8 cellular contexts compared by ENCODE assay signal in the genomic region with DNA sequence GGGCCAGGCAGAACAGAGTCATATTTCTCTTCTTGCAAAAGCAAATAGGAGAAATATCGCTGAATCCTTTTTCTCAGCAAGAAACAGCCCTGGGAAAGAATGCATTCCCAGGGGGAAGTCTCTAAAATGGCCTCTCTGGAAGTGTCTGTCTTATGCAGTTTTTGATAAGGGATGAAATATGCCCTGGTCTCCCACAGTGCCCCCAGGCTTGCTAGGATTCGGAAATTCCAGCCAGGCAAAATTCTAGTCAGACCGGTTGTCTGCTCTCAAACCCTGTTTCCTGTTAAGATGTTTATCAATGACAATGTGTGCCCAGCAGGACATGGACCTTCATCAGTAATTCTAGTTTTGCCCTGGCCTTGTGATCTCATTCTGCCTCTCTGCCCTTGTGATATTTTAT.
DNase-seq lines count a peak whose midpoint lies in the region; FAIRE-seq and TF ChIP-seq lines count a peak whose summit lies in the region.
"Not testable (repeated sequence)": the region's sequence is repeated elsewhere in the genome, so short reads cannot be mapped to it uniquely, and the experiment has no call there.

No MANE protein-coding gene starts in this region.

- H3K4me2 ChIP-seq in H9 (ENCODE audit: insufficient read depth, insufficient read length, low read length); H1 (ENCODE audit: insufficient read depth in 1 of 2, low read depth in 2 of 2, low read length in 2 of 2); mesendoderm (ENCODE audit: low read length): not testable (repeated sequence)

- TF ChIP-seq CTCF in Calu3 (IDR thresholded peaks at IDR 0.05; ENCODE audit: unreplicated experiment); H9 (conservative IDR thresholded peaks at IDR 0.05); LNCaP clone FGC (IDR thresholded peaks at IDR 0.05; ENCODE audit: control insufficient read depth, extremely low read depth, insufficient read depth); H1 (IDR thresholded peaks at IDR 0.05; ENCODE audit: control extremely low read depth in 1 of 3, insufficient read depth in 1 of 3, low read depth in 1 of 3, low read length in 3 of 3); progenitor cell of endocrine pancreas (IDR thresholded peaks at IDR 0.05; ENCODE audit: unreplicated experiment): not testable (repeated sequence)

- DNase-seq in Calu3, result peak; percentile 34
- peak; percentile 65 for DNase-seq in ELF-1 (ENCODE audit: low read depth, low spot score)
- not testable (repeated sequence) for DNase-seq in H9; H1 (ENCODE audit: low read depth in 1 of 2, low spot score in 2 of 2); progenitor cell of endocrine pancreas (ENCODE audit: low spot score, unreplicated experiment)
- peak; percentile 14 for DNase-seq in LNCaP clone FGC (ENCODE audit: low read depth)
- peak; percentile 92 for DNase-seq in SK-N-DZ (ENCODE audit: low spot score)
- DNase-seq in mesendoderm, result peak; percentile 35

- not testable (repeated sequence) for H3K27me3 ChIP-seq in H9 (ENCODE audit: insufficient read depth, low read length); H1 (replicated peaks in 1 of 4; ENCODE audit: control insufficient read depth in 3 of 4, extremely low read depth in 1 of 4, insufficient read depth in 3 of 4, low read length in 3 of 4); mesendoderm (ENCODE audit: insufficient read depth, low read length, poor library complexity)

- not testable (repeated sequence) for H3K27ac ChIP-seq in H9 (ENCODE audit: insufficient read length, low read depth, low read length); H1 (ENCODE audit: low read depth, low read length); mesendoderm (ENCODE audit: low read depth, low read length)

- H3T11ph ChIP-seq in H9 (ENCODE audit: low read length), result not testable (repeated sequence)

- peak in 1 of 2 experiments; percentile 85; a peak in 1 of 3 replicates for TF ChIP-seq EP300 in H1 (IDR thresholded peaks at IDR 0.05; ENCODE audit: borderline replicate concordance in 1 of 2, low read depth in 2 of 2, low read length in 2 of 2)

- not testable (repeated sequence) for H3K79me1 ChIP-seq in H9 (ENCODE audit: insufficient read depth, low read depth, low read length, poor library complexity, severe bottlenecking); H1 (ENCODE audit: low read depth, low read length); mesendoderm (ENCODE audit: low read length)

- H4K20me1 ChIP-seq in H9 (ENCODE audit: control insufficient read depth, insufficient read depth, insufficient read length); H1 (replicated peaks in 1 of 2; ENCODE audit: control insufficient read depth in 1 of 2, insufficient read depth in 2 of 2, low read length in 2 of 2): not testable (repeated sequence)

- intact Hi-C loops in Calu3 (cut with micrococcal nuclease; ENCODE audit: unreplicated experiment), result not testable (repeated sequence)

- not testable (repeated sequence) for H3K4me3 Mint-ChIP-seq in Calu3 (ENCODE audit: low read depth, unreplicated experiment); H9; progenitor cell of endocrine pancreas (ENCODE audit: low read depth)

- not testable (repeated sequence) for H3K4me1 ChIP-seq in H9 (ENCODE audit: insufficient read depth, low read length); H1 (replicated peaks in 1 of 4; ENCODE audit: control insufficient read depth in 3 of 4, insufficient read depth in 4 of 4, low read length in 3 of 4); mesendoderm (ENCODE audit: control insufficient read depth, low read depth, low read length)

- H3K27ac Mint-ChIP-seq in Calu3 (ENCODE audit: unreplicated experiment), result not testable (repeated sequence)
- H3K27ac Mint-ChIP-seq in H9 (peak overlapping the region; percentile 14 to 23 (median 17); a peak in 3 of 7 replicates), progenitor cell of endocrine pancreas (peak overlapping the region; percentile 48)

- H2BK120ac ChIP-seq in H9 (ENCODE audit: low read depth, low read length, poor library complexity, severe bottlenecking); H1 (replicated peaks; ENCODE audit: low read depth, low read length); mesendoderm (ENCODE audit: low read depth, low read length): not testable (repeated sequence)

- not testable (repeated sequence) for H2AK5ac ChIP-seq in H9 (ENCODE audit: insufficient read length, low read length); H1 (ENCODE audit: low read depth, low read length); mesendoderm (ENCODE audit: low read length)

- H3K4me1 Mint-ChIP-seq in Calu3 (ENCODE audit: low read depth, unreplicated experiment), result peaks cover 21% of the 10 kb centered on the region
- H3K4me1 Mint-ChIP-seq in H9, result peaks cover 29 to 33% of the 10 kb centered on the region in 2 experiments
- H3K4me1 Mint-ChIP-seq in progenitor cell of endocrine pancreas (ENCODE audit: low read depth), result not testable (repeated sequence)

- H2BK5ac ChIP-seq in H9 (ENCODE audit: insufficient read length, low read length); H1 (ENCODE audit: low read depth, low read length); mesendoderm (ENCODE audit: low read length): not testable (repeated sequence)

- H3K4ac ChIP-seq in H9 (ENCODE audit: low read depth, low read length); H1 (replicated peaks; ENCODE audit: insufficient read length, low read depth, low read length); mesendoderm (ENCODE audit: low read depth, low read length): not testable (repeated sequence)

- CTCF ChIA-PET in Calu3 (lab: Charles Lee), result not testable (repeated sequence)
- CTCF ChIA-PET in H1 (lab: Charles Lee; ENCODE audit: partially characterized antibody), result interaction anchor here (1.0 kb wide), 1 partner anchor 15 kb away, joined by 3 read pairs; no protein-coding TSS in a partner anchor

- not testable (repeated sequence) for H3K23me2 ChIP-seq in H9 (ENCODE audit: insufficient read length, low read depth, low read length, poor library complexity, severe bottlenecking); H1 (ENCODE audit: low read depth, low read length)

- TF ChIP-seq RAD21 in H1 (IDR thresholded peaks at IDR 0.05 in 1 of 2, conservative IDR thresholded peaks at IDR 0.05 in 1 of 2; ENCODE audit: low read depth in 2 of 2, low read length in 2 of 2), result not testable (repeated sequence)

- H3K36me3 Mint-ChIP-seq in Calu3 (ENCODE audit: insufficient read depth, unreplicated experiment); progenitor cell of endocrine pancreas (ENCODE audit: insufficient read depth): not testable (repeated sequence)
- peaks cover 3 to 26% (median 5%) of the 10 kb centered on the region in 3 experiments; a peak in 6 of 7 replicates for H3K36me3 Mint-ChIP-seq in H9 (ENCODE audit: insufficient read depth in 1 of 3, low read depth in 3 of 3)

- not testable (repeated sequence) for H3K23ac ChIP-seq in H9 (ENCODE audit: insufficient read length, low read depth, low read length); H1 (ENCODE audit: insufficient read length); mesendoderm (ENCODE audit: low read length)

- not testable (repeated sequence) for H3K18ac ChIP-seq in H9 (ENCODE audit: insufficient read length, low read depth, low read length); H1 (ENCODE audit: extremely low read depth, low read length); mesendoderm (ENCODE audit: low read length)

- POLR2A ChIA-PET in H1 (lab: Charles Lee; ENCODE audit: partially characterized antibody), result not testable (repeated sequence)

- H3K9me3 Mint-ChIP-seq in Calu3 (ENCODE audit: low read depth, unreplicated experiment), result not testable (repeated sequence)
- H3K9me3 Mint-ChIP-seq in H9 (peaks cover 30 to 32% of the 10 kb centered on the region in 2 experiments), progenitor cell of endocrine pancreas (ENCODE audit: low read depth) (peaks cover 19% of the 10 kb centered on the region)

- H3K4me3 ChIP-seq in LNCaP clone FGC (ENCODE audit: low read depth, low read length); H1 (ENCODE audit: extremely low read depth in 1 of 4, insufficient read depth in 2 of 4, low read depth in 3 of 4, low read length in 4 of 4); mesendoderm (ENCODE audit: low read length): not testable (repeated sequence)

- not testable (repeated sequence) for TF ChIP-seq POLR2A in H1 (IDR thresholded peaks at IDR 0.05; ENCODE audit: control extremely low read depth in 1 of 2, low read depth in 2 of 2, low read length in 2 of 2)

- H2AFZ ChIP-seq in H9 (ENCODE audit: low read length); H1 (ENCODE audit: low read length): not testable (repeated sequence)

- not testable (repeated sequence) for H4K91ac ChIP-seq in H9 (ENCODE audit: insufficient read length, low read depth, low read length); H1 (replicated peaks; ENCODE audit: insufficient read length, low read length)

- H3K79me2 ChIP-seq in H9 (ENCODE audit: insufficient read depth, low read length); H1 (ENCODE audit: control insufficient read depth in 1 of 2, insufficient read depth in 2 of 2, low read length in 2 of 2); mesendoderm (ENCODE audit: control insufficient read depth, insufficient read depth, low read length): not testable (repeated sequence)

- H3K27me3 Mint-ChIP-seq in Calu3 (ENCODE audit: unreplicated experiment); H9 (ENCODE audit: low read depth); progenitor cell of endocrine pancreas: not testable (repeated sequence)

- H3K14ac ChIP-seq in H9 (ENCODE audit: insufficient read depth, low read length); H1 (ENCODE audit: insufficient read length): not testable (repeated sequence)

- WGBS in H9 (ENCODE audit: extremely low coverage, insufficient read length, low lambda C conversion rate), result no CpG with 5 or more reads among the region's 3 CpGs
- 61% methylated on average over 3 of the region's 3 CpGs; no CpG with 5 or more reads in 1 of the 2 experiments for WGBS in H1 (ENCODE audit: extremely low coverage in 1 of 2, insufficient coverage in 1 of 2, insufficient read length in 1 of 2, insufficient replicate concordance in 2 of 2, low coverage in 1 of 2, low lambda C conversion rate in 2 of 2, missing lambda C conversion rate in 1 of 2), 2 experiments
- no CpG with 5 or more reads among the region's 3 CpGs for WGBS in mesendoderm (ENCODE audit: extremely low coverage, insufficient coverage, low lambda C conversion rate)

- not testable (repeated sequence) for H2BK15ac ChIP-seq in H9 (ENCODE audit: low read depth, low read length); H1 (ENCODE audit: low read length); mesendoderm (replicated peaks; ENCODE audit: low read depth)

- H4K5ac ChIP-seq in H9 (ENCODE audit: insufficient read length, low read depth, low read length); H1 (ENCODE audit: insufficient read length, low read depth, low read length); mesendoderm (ENCODE audit: low read length): not testable (repeated sequence)

- H4K8ac ChIP-seq in H9 (replicated peaks; ENCODE audit: insufficient read length, low read depth, low read length); H1 (ENCODE audit: extremely low read depth, insufficient read depth, low read length); mesendoderm (ENCODE audit: low read depth, low read length): not testable (repeated sequence)

- H2BK12ac ChIP-seq in H9 (ENCODE audit: insufficient read length, low read depth, low read length); H1 (ENCODE audit: low read depth, low read length): not testable (repeated sequence)

- H3K36me3 ChIP-seq in H1 (ENCODE audit: control insufficient read depth in 2 of 4, insufficient read depth in 4 of 4, low read length in 3 of 4); mesendoderm (ENCODE audit: control insufficient read depth, insufficient read depth, low read length): not testable (repeated sequence)

- not testable (repeated sequence) for FAIRE-seq in H1 (lab: Jason Lieb, UNC)

- not testable (repeated sequence) for BruUV-seq in Calu3 (replicated peaks; lab: Mats Ljungman, UMichigan)

- H2BK20ac ChIP-seq in H9 (ENCODE audit: low read depth, low read length, poor library complexity, severe bottlenecking); H1 (ENCODE audit: low read length): not testable (repeated sequence)

- H3K9ac ChIP-seq in H9 (ENCODE audit: extremely low read depth, insufficient read length, low read length); H1 (replicated peaks in 1 of 4; ENCODE audit: extremely low read depth in 1 of 4, low read depth in 3 of 4, low read length in 3 of 4); mesendoderm (ENCODE audit: low read length): not testable (repeated sequence)

- H3K56ac ChIP-seq in H9 (ENCODE audit: insufficient read length, low read depth, low read length); H1 (replicated peaks; ENCODE audit: insufficient read length, low read depth, low read length); mesendoderm (ENCODE audit: low read length): not testable (repeated sequence)

- peaks cover 13% of the 10 kb centered on the region for H3K9me3 ChIP-seq in H9 (ENCODE audit: control insufficient read depth, low read depth, low read length)
- H3K9me3 ChIP-seq in H1 (ENCODE audit: insufficient read depth in 2 of 2, low read depth in 1 of 2, low read length in 1 of 2), result not testable (repeated sequence)
